8 cellular contexts compared by ENCODE assay signal in the genomic region with DNA sequence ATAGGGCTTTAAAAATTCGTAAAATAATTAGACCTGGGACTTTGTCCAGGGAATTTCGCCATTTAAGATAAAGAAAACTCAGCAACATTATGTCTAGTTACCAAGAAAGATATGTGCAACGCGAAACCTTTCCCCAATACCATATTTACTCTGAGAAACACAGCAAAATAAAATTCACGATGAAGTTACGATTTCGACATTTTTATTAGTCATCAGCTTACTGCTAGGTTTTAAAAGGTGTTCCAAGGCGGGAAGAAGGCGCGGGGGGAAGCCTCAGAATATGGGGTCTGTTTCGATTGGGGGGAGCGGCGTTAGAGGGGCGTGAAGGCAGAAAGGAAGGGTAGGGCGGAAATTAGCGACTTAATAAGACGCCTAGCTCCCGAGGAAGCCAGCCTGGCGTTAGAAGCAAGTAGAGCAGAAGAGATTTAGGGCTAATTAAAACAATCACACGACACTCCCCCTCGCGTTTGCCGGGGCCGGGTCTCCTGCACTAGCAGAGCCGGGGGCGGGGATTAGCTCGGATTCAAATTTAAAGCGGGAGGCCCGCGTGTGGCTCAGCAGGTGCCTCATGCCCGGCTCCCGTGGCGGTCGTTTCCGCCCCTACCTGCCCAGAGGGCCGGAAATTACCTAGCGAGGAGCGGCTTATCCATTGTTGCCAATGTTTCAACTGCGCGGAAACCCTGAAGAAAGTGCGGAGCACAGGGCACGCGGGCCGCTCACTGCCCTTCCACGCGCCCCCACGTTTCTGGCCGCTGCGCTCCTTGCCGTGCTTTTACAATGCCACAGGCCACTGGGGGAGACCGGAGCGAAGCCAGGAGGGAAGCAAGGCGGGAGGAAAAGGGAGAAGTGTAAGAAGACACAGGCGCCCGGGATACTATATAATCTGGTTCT. TPM values are rescaled to one million over a fixed set of nuclear protein-coding genes. Genes with fewer than 3 reads are reported as not detected.
A peak's percentile ranks its signal among the peaks of the same experiment; 100 is the strongest.
DNase-seq lines count a peak whose midpoint lies in the region; ATAC-seq and TF ChIP-seq lines count a peak whose summit lies in the region.

No MANE protein-coding gene starts in this region.

- TF ChIP-seq CTCF in WERI-Rb-1 (IDR thresholded peaks at IDR 0.05; ENCODE audit: low read depth, low read length), result no peak
- no peak for TF ChIP-seq CTCF in cardiac fibroblast (IDR thresholded peaks at IDR 0.05; ENCODE audit: low read depth, low read length)
- peak in 2 of 11 experiments; percentile 29 to 32 for TF ChIP-seq CTCF in spleen (IDR thresholded peaks at IDR 0.05 in 8 of 11, conservative IDR thresholded peaks at IDR 0.05 in 3 of 11)

- H3K36me3 ChIP-seq in WERI-Rb-1 (no peaks in the 10 kb centered on the region), spleen (no peaks in the 10 kb centered on the region)

- peaks cover 18 to 40% (median 32%) of the 10 kb centered on the region in 6 donors for H3K4me1 ChIP-seq in spleen

- peak; percentile 43 for ATAC-seq in GM18909 (IDR thresholded peaks at IDR 0.05; ENCODE audit: poor library complexity, unreplicated experiment)
- peak; percentile 38 for ATAC-seq in HG03139 (IDR thresholded peaks at IDR 0.05; ENCODE audit: unreplicated experiment)

- H3K27ac Mint-ChIP-seq in immature natural killer cell, result peak overlapping the region; percentile 82 to 93 (median 88)

- intact Hi-C loops in spleen (cut with DNase I; ENCODE audit: low total_unique reads), result no loop called here

- peaks cover 13 to 17% (median 13%) of the 10 kb centered on the region in 3 donors for H3K27me3 Mint-ChIP-seq in immature natural killer cell (ENCODE audit: low read depth in 3 of 3)

- TF ChIP-seq POLR2A in spleen (IDR thresholded peaks at IDR 0.05), result peak in 1 of 3 donors; percentile 56

- H3K4me1 Mint-ChIP-seq in immature natural killer cell, result peaks cover 31 to 35% of the 10 kb centered on the region in 2 donors

- peak overlapping the region; percentile 89 to 96 (median 94) for H3K4me3 Mint-ChIP-seq in immature natural killer cell

- DNase-seq in ACHN, result peak; percentile 80
- peak; percentile 82 for DNase-seq in NCI-H2196 treated with DMSO at 0.1 percent for 48 hours (lab: John Stamatoyannopoulos, UW; ENCODE audit: unreplicated experiment)
- peak; percentile 94 for DNase-seq in WERI-Rb-1
- DNase-seq in cardiac fibroblast (ENCODE audit: low read depth in 2 of 2), result peak; percentile 52 to 69
- DNase-seq in immature natural killer cell, result peak; percentile 79 to 85 (median 82)
- peak; percentile 96 for DNase-seq in spleen

- WGBS in spleen, 5 donors, result 1% methylated on average over 43 to 55 of the region's 55 CpGs

- H3K9me3 ChIP-seq in WERI-Rb-1 (ENCODE audit: severe bottlenecking), result no peaks in the 10 kb centered on the region
- peaks cover 0 to 7% (median 0%) of the 10 kb centered on the region in 8 donors for H3K9me3 ChIP-seq in spleen

- in situ Hi-C loops in ACHN (cut with HindIII; ENCODE audit: low pct_ligation_motif_present, low pct_unique_long_range_greater_than_20kb, low sequenced_read_pairs), result no loop called here

- no peaks in the 10 kb centered on the region for H3K27me3 ChIP-seq in WERI-Rb-1 (ENCODE audit: insufficient read depth, low read depth, severe bottlenecking)
- H3K27me3 ChIP-seq in spleen (replicated peaks in 1 of 7), result no peaks in the 10 kb centered on the region

- H3K4me3 ChIP-seq in WERI-Rb-1 (ENCODE audit: low read depth, low read length) (peak overlapping the region; percentile 75), cardiac fibroblast (replicated peaks in 1 of 2; ENCODE audit: low read depth in 2 of 2, low read length in 2 of 2) (peak overlapping the region; percentile 74 to 96), spleen (peak overlapping the region; percentile 91 to 99 (median 96))

- H3K9me3 Mint-ChIP-seq in immature natural killer cell, result no peaks in the 10 kb centered on the region

- no peaks in the 10 kb centered on the region for H3K36me3 Mint-ChIP-seq in immature natural killer cell

- H3K27ac ChIP-seq in WERI-Rb-1 (peak overlapping the region; percentile 99), spleen (peak overlapping the region; percentile 83 to 99 (median 98))

RNA-seq across cellular contexts. Expression of gene POU2F1, which starts 0.8 kb away (rescaled TPM):
- polyA plus RNA-seq in immature natural killer cell (1 to 10 TPM in 2 of 3 donors, under 1 TPM in 1; 0.70 to 8.7 (median 4.4) TPM), spleen (1 to 10 TPM; 1.8 to 3.1 (median 2.6) TPM)
- total RNA-seq in spleen, result 10 to 100 TPM; 23.5 to 60.3 (median 31.5) TPM

Comparison
In these comparisons a context has a peak if more than half of its experiments do, and no peak if none do; other contexts are left out.
1. Peak in every context shown above with its lines: DNase-seq, ATAC-seq, H3K4me3 ChIP-seq and H3K27ac ChIP-seq.